ENCODE assay signal across 22 cellular contexts in the genomic region with DNA sequence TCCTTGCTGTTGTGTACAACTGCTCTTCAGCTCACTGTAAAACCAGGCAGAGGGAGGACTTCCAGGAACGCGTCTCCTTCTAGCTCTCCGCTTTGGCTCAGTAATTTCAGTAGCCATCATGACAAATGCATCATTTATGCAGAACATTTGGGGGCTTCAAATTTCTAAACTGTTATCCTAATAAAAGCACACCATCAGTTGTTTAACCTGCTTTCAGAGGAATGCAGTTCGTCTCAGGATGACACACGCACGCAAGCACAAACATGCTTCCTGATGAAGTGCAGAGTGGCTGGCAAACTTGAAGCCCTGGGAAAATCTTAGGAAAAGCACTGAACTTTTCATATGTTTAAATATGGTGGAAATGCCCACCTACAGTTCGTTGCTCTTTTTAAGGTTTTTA.
"Had no signal": no experiment of that assay in that cellular context is flagged by ENCODE, and none has a peak within 500 bp of the region (broad histone marks: within the 10 kb centered on the region; RNA-seq: fewer than 3 reads in every experiment).

No MANE protein-coding gene starts in this region.

- H3K27me3 ChIP-seq: colonic mucosa, sigmoid colon, thyroid gland had no signal

- H3K9me3 ChIP-seq: colonic mucosa, sigmoid colon, thyroid gland had no signal

- H3K27me3 Mint-ChIP-seq: activated CD4-positive, alpha-beta T cell treated with anti-CD3 and anti-CD28 coated beads, Interleukin-2, amount 10 ng/mL, durations not matched to agents 24 days and 14 days; activated CD8-positive, alpha-beta T cell treated with anti-CD3 and anti-CD28 coated beads for 36 hours; activated T-cell treated with anti-CD3 and anti-CD28 coated beads, Interleukin-2, amount 50 U/mL, for 24 hours; brain had no signal

- H3K27ac Mint-ChIP-seq: activated CD4-positive, alpha-beta T cell treated with anti-CD3 and anti-CD28 coated beads, Interleukin-2, amount 10 ng/mL, durations not matched to agents 24 days and 14 days; activated CD8-positive, alpha-beta T cell treated with anti-CD3 and anti-CD28 coated beads for 36 hours; activated naive CD4-positive, alpha-beta T cell treated with anti-CD3 and anti-CD28 coated beads for 36 hours; activated T-cell treated with anti-CD3 and anti-CD28 coated beads, Interleukin-2, amount 50 U/mL, for 24 hours; activated T-helper 2 cell treated with anti-CD3 and anti-CD28 coated beads, Interferon-gamma antibody, Interleukin-2, Interleukin-4, amounts not matched to agents 10 μg/mL and 5 μg/mL and 100 μg/mL, durations not matched to agents 14 hours and 24 hours and 36 hours; nephron progenitor cell had no signal

- H3K4me3 Mint-ChIP-seq: activated CD4-positive, alpha-beta T cell treated with anti-CD3 and anti-CD28 coated beads, Interleukin-2, amount 10 ng/mL, durations not matched to agents 24 days and 14 days; activated CD8-positive, alpha-beta T cell treated with anti-CD3 and anti-CD28 coated beads for 36 hours; activated naive CD4-positive, alpha-beta T cell treated with anti-CD3 and anti-CD28 coated beads for 36 hours; activated T-cell treated with anti-CD3 and anti-CD28 coated beads, Interleukin-2, amount 50 U/mL, for 24 hours; brain; central memory CD8-positive, alpha-beta T cell; nephron progenitor cell had no signal

- H3K4me1 Mint-ChIP-seq: activated CD4-positive, alpha-beta T cell treated with anti-CD3 and anti-CD28 coated beads, Interleukin-2, amount 10 ng/mL, durations not matched to agents 24 days and 14 days; central memory CD8-positive, alpha-beta T cell had no signal

- H3K9me3 Mint-ChIP-seq: activated CD4-positive, alpha-beta T cell treated with anti-CD3 and anti-CD28 coated beads, Interleukin-2, amount 10 ng/mL, durations not matched to agents 24 days and 14 days; activated CD8-positive, alpha-beta T cell treated with anti-CD3 and anti-CD28 coated beads for 36 hours; activated naive CD4-positive, alpha-beta T cell treated with anti-CD3 and anti-CD28 coated beads for 36 hours; activated T-cell treated with anti-CD3 and anti-CD28 coated beads, Interleukin-2, amount 50 U/mL, for 24 hours; activated T-helper 2 cell treated with anti-CD3 and anti-CD28 coated beads, Interferon-gamma antibody, Interleukin-2, Interleukin-4, amounts not matched to agents 10 μg/mL and 5 μg/mL and 100 μg/mL, durations not matched to agents 14 hours and 24 hours and 36 hours; central memory CD8-positive, alpha-beta T cell had no signal

- DNase-seq: activated CD4-positive, alpha-beta T cell treated with anti-CD3 and anti-CD28 coated beads, Interleukin-2, amount 10 ng/mL, durations not matched to agents 24 days and 14 days; activated CD8-positive, alpha-beta T cell treated with anti-CD3 and anti-CD28 coated beads for 36 hours; activated naive CD4-positive, alpha-beta T cell treated with anti-CD3 and anti-CD28 coated beads for 36 hours; colonic mucosa; foreskin fibroblast; hypothalamus; islet precursor cell; nephron progenitor cell; stimulated activated CD4-positive, alpha-beta T cell treated with anti-CD3 and anti-CD28 coated beads, Interleukin-12 subunit alpha, Interleukin-12 subunit beta, amount 100 ng/mL, for 4 hours; stimulated activated CD4-positive, alpha-beta T cell treated with anti-CD3 and anti-CD28 coated beads, Interleukin-1b, Interleukin-23, amount 100 ng/mL, for 48 hours; stimulated activated CD8-positive, alpha-beta memory T cell treated with anti-CD3 and anti-CD28 coated beads, Interleukin-4, amount 100 ng/mL, for 48 hours; stimulated activated naive CD4-positive, alpha-beta T cell; T1000; thyroid gland had no signal

- H3K27ac ChIP-seq: colonic mucosa, thyroid gland had no signal

- H3K36me3 ChIP-seq: colonic mucosa, sigmoid colon, thyroid gland had no signal

- H3K4me3 ChIP-seq: colonic mucosa, lung, sigmoid colon, thyroid gland had no signal

- FAIRE-seq: endometrium, urothelium cell line had no signal

- ATAC-seq: activated CD8-positive, alpha-beta T cell treated with anti-CD3 and anti-CD28 coated beads for 36 hours had no signal

- H3K4me1 ChIP-seq: colonic mucosa had no signal
